8 cellular contexts compared by ENCODE assay signal in genomic region chr5:176587398-176587797, GRCh38. TPM values are rescaled to one million over a fixed set of nuclear protein-coding genes. Genes with fewer than 3 reads are reported as not detected.
"Had no signal": no experiment of that assay in that cellular context is flagged by ENCODE, and none has a peak within 500 bp of the region (broad histone marks: within the 10 kb centered on the region; RNA-seq: fewer than 3 reads in every experiment).

No MANE protein-coding gene starts in this region.

- H3K4me1 Mint-ChIP-seq: IgD-negative memory B cell had no signal

- H3K36me3 Mint-ChIP-seq: IgD-negative memory B cell had no signal

- H3K9ac ChIP-seq: GM23248, KMS-11 had no signal

- H3K4me2 ChIP-seq: KMS-11 had no signal

- H3K4me3 ChIP-seq: GM23248 had no signal

- DNase-seq: GM23248, H9, HCEC 1CT, Karpas-422, KBM-7 had no signal

- H3K4me3 Mint-ChIP-seq: H9 had no signal

- H3K27ac Mint-ChIP-seq: H9 had no signal

- H3K27ac ChIP-seq: GM23248, KMS-11 had no signal

- H2AFZ ChIP-seq: GM23248 had no signal

RNA-seq across cellular contexts. Expression of gene CDHR2, which starts 38.3 kb away (rescaled TPM):
- total RNA-seq: GM23248 had no signal
- polyA plus RNA-seq: GM23248, IgD-negative memory B cell had no signal

RNA-seq across cellular contexts. Expression of gene SNCB, which starts 42.9 kb away (rescaled TPM):
- total RNA-seq: GM23248, HT-29 had no signal
- polyA plus RNA-seq: GM23248, IgD-negative memory B cell had no signal

RNA-seq across cellular contexts. Expression of gene EIF4E1B, which starts 43.1 kb away (rescaled TPM):
- total RNA-seq: GM23248, HT-29 had no signal
- polyA plus RNA-seq: GM23248, IgD-negative memory B cell had no signal
